In the genomic region with DNA sequence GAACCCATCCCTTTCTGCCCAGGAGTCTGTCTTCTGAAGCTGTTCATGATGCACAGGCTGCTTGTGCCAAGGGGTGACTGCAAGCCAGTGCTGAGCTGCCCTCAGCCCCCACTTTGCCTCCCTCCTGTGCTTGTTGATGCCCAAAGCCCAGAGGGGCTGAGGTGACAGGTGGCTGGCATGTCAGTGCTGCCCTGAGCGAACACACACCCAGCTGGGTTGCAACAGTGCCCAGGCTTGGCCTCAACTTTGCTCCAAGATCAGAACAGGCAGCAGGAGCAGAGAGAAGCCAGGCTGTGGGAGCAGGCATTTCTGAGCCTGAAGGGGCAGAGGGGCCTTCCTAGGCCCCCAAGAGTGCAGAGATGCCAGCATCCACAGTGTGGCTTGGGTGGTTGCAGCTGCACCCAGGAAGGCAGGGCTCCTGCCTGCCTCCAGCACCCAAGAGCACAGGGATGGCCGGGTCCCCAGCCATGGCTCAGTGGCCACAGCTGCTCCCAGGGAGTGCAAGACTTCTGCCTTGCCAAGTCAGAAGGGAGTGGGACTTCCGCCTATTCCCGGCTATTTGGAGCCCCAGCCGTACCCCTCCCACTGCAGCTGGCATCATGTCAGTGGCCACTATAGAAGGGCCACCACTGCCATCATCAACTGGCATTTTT, we compare ENCODE assay signal across 1 cellular context.
TF ChIP-seq lines count a peak whose summit lies in the region.

No MANE protein-coding gene starts in this region.

TF ChIP-seq in H1, 55 proteins besides CTCF, POLR2A, EP300 and RAD21 (continued from another document):
- TF ChIP-seq, protein P1, sequence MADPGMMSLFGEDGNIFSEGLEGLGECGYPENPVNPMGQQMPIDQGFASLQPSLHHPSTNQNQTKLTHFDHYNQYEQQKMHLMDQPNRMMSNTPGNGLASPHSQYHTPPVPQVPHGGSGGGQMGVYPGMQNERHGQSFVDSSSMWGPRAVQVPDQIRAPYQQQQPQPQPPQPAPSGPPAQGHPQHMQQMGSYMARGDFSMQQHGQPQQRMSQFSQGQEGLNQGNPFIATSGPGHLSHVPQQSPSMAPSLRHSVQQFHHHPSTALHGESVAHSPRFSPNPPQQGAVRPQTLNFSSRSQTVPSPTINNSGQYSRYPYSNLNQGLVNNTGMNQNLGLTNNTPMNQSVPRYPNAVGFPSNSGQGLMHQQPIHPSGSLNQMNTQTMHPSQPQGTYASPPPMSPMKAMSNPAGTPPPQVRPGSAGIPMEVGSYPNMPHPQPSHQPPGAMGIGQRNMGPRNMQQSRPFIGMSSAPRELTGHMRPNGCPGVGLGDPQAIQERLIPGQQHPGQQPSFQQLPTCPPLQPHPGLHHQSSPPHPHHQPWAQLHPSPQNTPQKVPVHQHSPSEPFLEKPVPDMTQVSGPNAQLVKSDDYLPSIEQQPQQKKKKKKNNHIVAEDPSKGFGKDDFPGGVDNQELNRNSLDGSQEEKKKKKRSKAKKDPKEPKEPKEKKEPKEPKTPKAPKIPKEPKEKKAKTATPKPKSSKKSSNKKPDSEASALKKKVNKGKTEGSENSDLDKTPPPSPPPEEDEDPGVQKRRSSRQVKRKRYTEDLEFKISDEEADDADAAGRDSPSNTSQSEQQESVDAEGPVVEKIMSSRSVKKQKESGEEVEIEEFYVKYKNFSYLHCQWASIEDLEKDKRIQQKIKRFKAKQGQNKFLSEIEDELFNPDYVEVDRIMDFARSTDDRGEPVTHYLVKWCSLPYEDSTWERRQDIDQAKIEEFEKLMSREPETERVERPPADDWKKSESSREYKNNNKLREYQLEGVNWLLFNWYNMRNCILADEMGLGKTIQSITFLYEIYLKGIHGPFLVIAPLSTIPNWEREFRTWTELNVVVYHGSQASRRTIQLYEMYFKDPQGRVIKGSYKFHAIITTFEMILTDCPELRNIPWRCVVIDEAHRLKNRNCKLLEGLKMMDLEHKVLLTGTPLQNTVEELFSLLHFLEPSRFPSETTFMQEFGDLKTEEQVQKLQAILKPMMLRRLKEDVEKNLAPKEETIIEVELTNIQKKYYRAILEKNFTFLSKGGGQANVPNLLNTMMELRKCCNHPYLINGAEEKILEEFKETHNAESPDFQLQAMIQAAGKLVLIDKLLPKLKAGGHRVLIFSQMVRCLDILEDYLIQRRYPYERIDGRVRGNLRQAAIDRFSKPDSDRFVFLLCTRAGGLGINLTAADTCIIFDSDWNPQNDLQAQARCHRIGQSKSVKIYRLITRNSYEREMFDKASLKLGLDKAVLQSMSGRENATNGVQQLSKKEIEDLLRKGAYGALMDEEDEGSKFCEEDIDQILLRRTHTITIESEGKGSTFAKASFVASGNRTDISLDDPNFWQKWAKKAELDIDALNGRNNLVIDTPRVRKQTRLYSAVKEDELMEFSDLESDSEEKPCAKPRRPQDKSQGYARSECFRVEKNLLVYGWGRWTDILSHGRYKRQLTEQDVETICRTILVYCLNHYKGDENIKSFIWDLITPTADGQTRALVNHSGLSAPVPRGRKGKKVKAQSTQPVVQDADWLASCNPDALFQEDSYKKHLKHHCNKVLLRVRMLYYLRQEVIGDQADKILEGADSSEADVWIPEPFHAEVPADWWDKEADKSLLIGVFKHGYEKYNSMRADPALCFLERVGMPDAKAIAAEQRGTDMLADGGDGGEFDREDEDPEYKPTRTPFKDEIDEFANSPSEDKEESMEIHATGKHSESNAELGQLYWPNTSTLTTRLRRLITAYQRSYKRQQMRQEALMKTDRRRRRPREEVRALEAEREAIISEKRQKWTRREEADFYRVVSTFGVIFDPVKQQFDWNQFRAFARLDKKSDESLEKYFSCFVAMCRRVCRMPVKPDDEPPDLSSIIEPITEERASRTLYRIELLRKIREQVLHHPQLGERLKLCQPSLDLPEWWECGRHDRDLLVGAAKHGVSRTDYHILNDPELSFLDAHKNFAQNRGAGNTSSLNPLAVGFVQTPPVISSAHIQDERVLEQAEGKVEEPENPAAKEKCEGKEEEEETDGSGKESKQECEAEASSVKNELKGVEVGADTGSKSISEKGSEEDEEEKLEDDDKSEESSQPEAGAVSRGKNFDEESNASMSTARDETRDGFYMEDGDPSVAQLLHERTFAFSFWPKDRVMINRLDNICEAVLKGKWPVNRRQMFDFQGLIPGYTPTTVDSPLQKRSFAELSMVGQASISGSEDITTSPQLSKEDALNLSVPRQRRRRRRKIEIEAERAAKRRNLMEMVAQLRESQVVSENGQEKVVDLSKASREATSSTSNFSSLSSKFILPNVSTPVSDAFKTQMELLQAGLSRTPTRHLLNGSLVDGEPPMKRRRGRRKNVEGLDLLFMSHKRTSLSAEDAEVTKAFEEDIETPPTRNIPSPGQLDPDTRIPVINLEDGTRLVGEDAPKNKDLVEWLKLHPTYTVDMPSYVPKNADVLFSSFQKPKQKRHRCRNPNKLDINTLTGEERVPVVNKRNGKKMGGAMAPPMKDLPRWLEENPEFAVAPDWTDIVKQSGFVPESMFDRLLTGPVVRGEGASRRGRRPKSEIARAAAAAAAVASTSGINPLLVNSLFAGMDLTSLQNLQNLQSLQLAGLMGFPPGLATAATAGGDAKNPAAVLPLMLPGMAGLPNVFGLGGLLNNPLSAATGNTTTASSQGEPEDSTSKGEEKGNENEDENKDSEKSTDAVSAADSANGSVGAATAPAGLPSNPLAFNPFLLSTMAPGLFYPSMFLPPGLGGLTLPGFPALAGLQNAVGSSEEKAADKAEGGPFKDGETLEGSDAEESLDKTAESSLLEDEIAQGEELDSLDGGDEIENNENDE (IDR thresholded peaks at IDR 0.05; ENCODE audit: insufficient replicate concordance, low read length): no peak
- TF ChIP-seq NRF1 (IDR thresholded peaks at IDR 0.05; ENCODE audit: low read depth, low read length): no peak
